ENCODE assay signal across 1 cellular context in genomic region chr7:120164-120555, GRCh38.
TF ChIP-seq lines count a peak whose summit lies in the region.

No MANE protein-coding gene starts in this region.

TF ChIP-seq in SK-N-SH, 30 proteins besides CTCF, POLR2A, EP300 and RAD21 (continued from another document):
- TF ChIP-seq PBX3 (IDR thresholded peaks at IDR 0.05), result no peak
- TF ChIP-seq NFIC (IDR thresholded peaks at IDR 0.05; ENCODE audit: borderline replicate concordance), result no peak
- no peak for TF ChIP-seq EZH2phosphoT487 (IDR thresholded peaks at IDR 0.05; ENCODE audit: borderline replicate concordance, low read depth)
